23 cellular contexts compared by ENCODE assay signal in genomic region chrX:80766916-80767315, GRCh38.
"Had no signal": no experiment of that assay in that cellular context is flagged by ENCODE, and none has a peak within 500 bp of the region (broad histone marks: within the 10 kb centered on the region; RNA-seq: fewer than 3 reads in every experiment).

No MANE protein-coding gene starts in this region.

- H3K36me3 Mint-ChIP-seq: naive B cell; natural killer cell treated with Interleukin-12 subunit alpha and Interleukin-12 subunit beta and Interleukin-15 and Interleukin-18, amount 100 ng/mL, for 72 hours had no signal

- H3K36me3 ChIP-seq: sigmoid colon, spleen had no signal

- H3K4me1 Mint-ChIP-seq: mesothelial cell of epicardium, neural crest cell had no signal

- H3K9me3 Mint-ChIP-seq: memory B cell; natural killer cell treated with Interleukin-12 subunit alpha and Interleukin-12 subunit beta and Interleukin-15 and Interleukin-18, amount 100 ng/mL, for 72 hours; stimulated activated memory B cell treated with anti-CD40 and anti-IgM and Interleukin-4, amounts not matched to agents 10 μg/mL and 1 μg/mL and 100 μg/mL, for 72 hours had no signal

- H3K27ac Mint-ChIP-seq: memory B cell; mesothelial cell of epicardium; natural killer cell treated with Interleukin-12 subunit alpha and Interleukin-12 subunit beta and Interleukin-15 and Interleukin-18, amount 100 ng/mL, for 72 hours; stimulated activated memory B cell treated with anti-CD40 and anti-IgM and Interleukin-4, amounts not matched to agents 10 μg/mL and 1 μg/mL and 100 μg/mL, for 72 hours; type B pancreatic cell had no signal

- H3K27me3 Mint-ChIP-seq: memory B cell; naive B cell; natural killer cell treated with Interleukin-12 subunit alpha and Interleukin-12 subunit beta and Interleukin-15 and Interleukin-18, amount 100 ng/mL, for 72 hours; stimulated activated memory B cell treated with anti-CD40 and anti-IgM and Interleukin-4, amounts not matched to agents 10 μg/mL and 1 μg/mL and 100 μg/mL, for 72 hours; type B pancreatic cell had no signal

- H3K4me1 ChIP-seq: parathyroid adenoma, psoas muscle, spleen, testis had no signal

- H3K4me3 ChIP-seq: dorsolateral prefrontal cortex, lung, mucosa of descending colon, psoas muscle, sigmoid colon, spleen, testis, tibial artery had no signal

- ATAC-seq: left lobe of liver; mucosa of descending colon; natural killer cell treated with Interleukin-12 subunit alpha and Interleukin-12 subunit beta and Interleukin-15 and Interleukin-18, amount 100 ng/mL, for 72 hours; psoas muscle; right cardiac atrium; stimulated activated memory B cell treated with anti-CD40 and anti-IgM and Interleukin-4, amounts not matched to agents 10 μg/mL and 1 μg/mL and 100 μg/mL, for 72 hours; stimulated activated naive CD8-positive, alpha-beta T cell treated with anti-CD3 and anti-CD28 coated beads, Interleukin-15, Interleukin-2, amounts not matched to agents 100 U/mL and 50 U/mL, for 24 hours had no signal

- H3K27ac ChIP-seq: dorsolateral prefrontal cortex, parathyroid adenoma, psoas muscle, sigmoid colon, spleen, testis, tibial artery had no signal

- H3K9me3 ChIP-seq: mucosa of descending colon, sigmoid colon, spleen, testis, tibial artery had no signal

- H3K27me3 ChIP-seq: sigmoid colon, spleen, testis, tibial artery had no signal

- H3K4me3 Mint-ChIP-seq: memory B cell; mesothelial cell of epicardium; naive B cell; natural killer cell treated with Interleukin-12 subunit alpha and Interleukin-12 subunit beta and Interleukin-15 and Interleukin-18, amount 100 ng/mL, for 72 hours; neural crest cell; stimulated activated memory B cell treated with anti-CD40 and anti-IgM and Interleukin-4, amounts not matched to agents 10 μg/mL and 1 μg/mL and 100 μg/mL, for 72 hours; type B pancreatic cell had no signal

- DNase-seq: dorsolateral prefrontal cortex; effector CD4-positive, alpha-beta T cell; hypothalamus; mucosa of descending colon; naive B cell; psoas muscle; sigmoid colon; spleen; stimulated activated CD4-positive, alpha-beta T cell treated with anti-CD3 and anti-CD28 coated beads, Interleukin-4, amount 100 ng/mL, for 4 hours; stimulated activated naive CD8-positive, alpha-beta T cell treated with anti-CD3 and anti-CD28 coated beads, Interleukin-15, Interleukin-2, amounts not matched to agents 100 U/mL and 50 U/mL, for 24 hours; substantia nigra; testis; tibial artery had no signal
